ENCODE assay signal across 8 cellular contexts in the genomic region with DNA sequence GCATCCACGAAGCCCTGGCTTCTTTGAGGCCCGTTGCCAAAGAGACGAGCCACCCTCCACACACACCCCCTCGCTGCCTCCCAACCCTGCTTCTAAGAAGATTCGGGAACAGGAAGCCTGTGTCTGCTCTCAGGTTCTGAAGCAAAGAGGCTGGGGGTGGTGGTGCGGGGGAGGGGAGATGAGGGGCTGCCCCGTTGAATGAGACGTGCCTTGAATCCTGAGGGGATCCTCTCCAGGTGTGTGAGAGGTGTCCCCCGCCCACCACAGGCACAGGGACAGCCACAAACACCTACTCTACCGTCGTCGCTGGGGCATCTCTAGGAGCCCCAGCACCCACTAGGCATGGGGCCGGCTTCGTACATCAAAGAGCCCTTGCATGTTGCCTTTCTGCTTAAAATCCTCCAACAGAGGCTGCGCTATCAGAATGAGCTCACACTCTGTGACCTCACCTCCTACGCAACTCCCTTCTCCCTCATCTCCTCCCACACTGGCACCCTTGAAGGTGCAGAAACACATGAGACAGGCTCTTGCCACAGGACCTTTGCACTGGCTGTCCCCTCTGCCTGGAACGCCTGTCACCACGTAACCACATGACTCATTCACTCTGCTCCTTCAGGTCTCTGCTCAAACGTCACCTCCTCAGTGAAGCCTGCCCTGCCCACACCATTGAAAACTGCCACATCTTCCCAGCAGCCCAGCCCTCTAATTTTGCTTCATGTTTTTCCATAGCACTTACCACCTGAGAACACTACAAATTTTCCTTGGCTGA. TPM values are rescaled to one million over a fixed set of nuclear protein-coding genes. Genes with fewer than 3 reads are reported as not detected.
DNase-seq lines count a peak whose midpoint lies in the region; ATAC-seq and TF ChIP-seq lines count a peak whose summit lies in the region.

No MANE protein-coding gene starts in this region.

- intact Hi-C loops in spleen (cut with DNase I; ENCODE audit: low total_unique reads): no loop called here

- H3K4me3 ChIP-seq in GM12864 (ENCODE audit: low read depth, low read length): no peak overlapping the region
- H3K4me3 ChIP-seq in spleen: peak overlapping the region in 1 of 8 donors; percentile 52
- no peak overlapping the region for H3K4me3 ChIP-seq in brain microvascular endothelial cell (ENCODE audit: low read depth, low read length)

- H3K27ac Mint-ChIP-seq in T-cell: peak overlapping the region; percentile 93 to 94
- peak overlapping the region; percentile 63 to 93 for H3K27ac Mint-ChIP-seq in activated naive CD4-positive, alpha-beta T cell treated with anti-CD3 and anti-CD28 coated beads, Interleukin-2, amount 50 U/mL, for 72 hours

- POLR2A ChIA-PET in T-cell (lab: Charles Lee): interaction anchor here (0.6 to 1.0 kb wide), 6 partner anchors 14 to 113 kb away, joined by 3 to 4 read pairs (median 4); no protein-coding TSS in a partner anchor

- TF ChIP-seq CTCF in GM12864 (IDR thresholded peaks at IDR 0.05; ENCODE audit: low read depth, low read length, missing control alignments) (no peak), spleen (IDR thresholded peaks at IDR 0.05 in 8 of 11, conservative IDR thresholded peaks at IDR 0.05 in 3 of 11) (no peak), brain microvascular endothelial cell (IDR thresholded peaks at IDR 0.05; ENCODE audit: low read depth, low read length, missing control alignments) (no peak)

- no peaks in the 10 kb centered on the region for H3K27me3 ChIP-seq in spleen (replicated peaks in 1 of 7)
- H3K27me3 ChIP-seq in brain microvascular endothelial cell (replicated peaks): no peaks in the 10 kb centered on the region

- peaks cover 78 to 97% (median 89%) of the 10 kb centered on the region in 3 donors for H3K4me1 Mint-ChIP-seq in T-cell

- in situ Hi-C loops in brain microvascular endothelial cell (cut with HindIII; ENCODE audit: low pct_ligation_motif_present, low sequenced_read_pairs): no loop called here

- H3K9me3 ChIP-seq in spleen: peaks cover 0 to 5% (median 0%) of the 10 kb centered on the region in 8 donors

- 28 to 49% (median 43%) methylated on average over 15 to 19 of the region's 19 CpGs for WGBS in spleen, 5 donors

- H3K27me3 Mint-ChIP-seq in T-cell: no peaks in the 10 kb centered on the region

- peak overlapping the region in 7 of 8 donors; percentile 72 to 97 (median 86) for H3K27ac ChIP-seq in spleen
- H3K27ac ChIP-seq in brain microvascular endothelial cell: no peak overlapping the region

- DNase-seq in GM12864 (ENCODE audit: low read depth) (peak; percentile 73), T-cell (peak; percentile 36 to 94 (median 85)), spleen (peak; percentile 88), hepatic stellate cell (ENCODE audit: low spot score) (no peak), brain microvascular endothelial cell (no peak), UCSD-AML1 (lab: John Stamatoyannopoulos, UW; ENCODE audit: unreplicated experiment) (no peak), DMS79 (lab: John Stamatoyannopoulos, UW) (no peak)
- DNase-seq in activated naive CD4-positive, alpha-beta T cell treated with anti-CD3 and anti-CD28 coated beads, Interleukin-2, amount 50 U/mL, for 72 hours (ENCODE audit: low spot score in 2 of 2): peak; percentile 88 to 95

- peak; percentile 68 to 86 (median 70) for ATAC-seq in T-cell (replicated peaks in 1 of 4)
- ATAC-seq in activated naive CD4-positive, alpha-beta T cell treated with anti-CD3 and anti-CD28 coated beads, Interleukin-2, amount 50 U/mL, for 72 hours: peak; percentile 94 to 96

- peaks cover 52 to 100% (median 94%) of the 10 kb centered on the region in 6 donors for H3K4me1 ChIP-seq in spleen

- H3K4me3 Mint-ChIP-seq in T-cell: peak overlapping the region; percentile 7 to 57 (median 54)

- peaks cover 0 to 31% (median 0%) of the 10 kb centered on the region in 6 donors for H3K36me3 ChIP-seq in spleen
- no peaks in the 10 kb centered on the region for H3K36me3 ChIP-seq in brain microvascular endothelial cell (replicated peaks)

- no peak for TF ChIP-seq POLR2A in spleen (IDR thresholded peaks at IDR 0.05)

- no peaks in the 10 kb centered on the region for H3K9me3 Mint-ChIP-seq in T-cell
- peaks cover 0 to 4% of the 10 kb centered on the region in 2 donors for H3K9me3 Mint-ChIP-seq in activated naive CD4-positive, alpha-beta T cell treated with anti-CD3 and anti-CD28 coated beads, Interleukin-2, amount 50 U/mL, for 72 hours

- peaks cover 31% of the 10 kb centered on the region for H3K36me3 Mint-ChIP-seq in T-cell
- peaks cover 4 to 34% of the 10 kb centered on the region in 2 donors for H3K36me3 Mint-ChIP-seq in activated naive CD4-positive, alpha-beta T cell treated with anti-CD3 and anti-CD28 coated beads, Interleukin-2, amount 50 U/mL, for 72 hours

- CTCF ChIA-PET in T-cell (lab: Charles Lee): interaction anchor here in 1 of 2 donors (0.6 to 1.3 kb wide), 5 partner anchors 10 to 136 kb away, joined by 3 to 10 read pairs (median 4); no protein-coding TSS in a partner anchor

RNA-seq across cellular contexts. Expression of a gene that starts 58.5 kb away (rescaled TPM):
- total RNA-seq in T-cell: 100 to 1,000 TPM in 4 of 5 donors, 10 to 100 TPM in 1; 99.2 to 181 (median 137) TPM
- total RNA-seq in activated naive CD4-positive, alpha-beta T cell treated with anti-CD3 and anti-CD28 coated beads, Interleukin-2, amount 50 U/mL, for 72 hours: 10 to 100 TPM; 30.6 to 51.8 TPM
- 100 to 1,000 TPM; 116 to 279 (median 166) TPM for total RNA-seq in spleen
- 10 to 100 TPM; 36.7 to 76.7 (median 49.7) TPM for polyA plus RNA-seq in spleen

Comparison
In these comparisons a context has a peak if more than half of its experiments do, and no peak if none do; other contexts are left out.
1. DNase-seq: peak in GM12864 (single experiment), T-cell (34 of 34), activated naive CD4-positive, alpha-beta T cell treated with anti-CD3 and anti-CD28 coated beads, Interleukin-2, amount 50 U/mL, for 72 hours (2 of 2) and spleen (single experiment); none in hepatic stellate cell (single experiment), brain microvascular endothelial cell (single experiment), UCSD-AML1 (single experiment) and DMS79 (single experiment).